Comparison of ENCODE assay signal across 1 cellular context in genomic region chr6:53536561-53536960, GRCh38.
TF ChIP-seq lines count a peak whose summit lies in the region.

No MANE protein-coding gene starts in this region.

TF ChIP-seq in endothelial cell of umbilical vein, 7 proteins besides CTCF, POLR2A, EP300 and RAD21:
- TF ChIP-seq MAX (IDR thresholded peaks at IDR 0.05; ENCODE audit: insufficient read depth, insufficient read length): no peak
- no peak for TF ChIP-seq JUN (IDR thresholded peaks at IDR 0.05; ENCODE audit: borderline replicate concordance, insufficient read depth, insufficient read length, low read depth)
- no peak for TF ChIP-seq GATA2 (IDR thresholded peaks at IDR 0.05; ENCODE audit: insufficient read depth, insufficient read length, low read depth, low read length)
- TF ChIP-seq MYC (IDR thresholded peaks at IDR 0.05; ENCODE audit: low read depth, low read length): no peak
- TF ChIP-seq POLR2AphosphoS5 (IDR thresholded peaks at IDR 0.05; ENCODE audit: insufficient read depth, low read depth, low read length): no peak
- no peak for TF ChIP-seq EZH2 (IDR thresholded peaks at IDR 0.05; ENCODE audit: borderline replicate concordance, low read depth, low read length, severe bottlenecking)
- TF ChIP-seq FOS (IDR thresholded peaks at IDR 0.05; ENCODE audit: borderline replicate concordance, insufficient read depth, low read length): no peak
